In the genomic region with DNA sequence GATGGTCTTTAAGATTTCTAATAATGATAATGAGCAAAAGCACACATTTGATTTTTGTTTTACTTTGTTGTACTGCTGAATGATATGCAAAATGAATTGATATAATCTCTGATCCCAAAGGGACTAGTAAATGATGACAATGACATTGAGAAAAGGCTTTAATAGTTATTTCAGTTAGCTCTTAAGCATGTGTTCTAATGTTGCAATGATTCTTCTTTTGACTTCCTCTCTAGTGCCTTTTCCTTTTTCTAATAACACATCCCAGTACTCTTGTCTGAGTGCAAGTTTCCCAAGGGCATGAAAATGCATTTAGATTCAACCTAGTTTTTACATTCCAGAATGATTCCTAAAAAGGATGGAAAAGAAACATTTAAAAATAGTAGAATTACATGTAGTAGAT, we compare ENCODE assay signal across 23 cellular contexts.
"Had no signal": no experiment of that assay in that cellular context is flagged by ENCODE, and none has a peak within 500 bp of the region (broad histone marks: within the 10 kb centered on the region; RNA-seq: fewer than 3 reads in every experiment).

No MANE protein-coding gene starts in this region.

- H3K36me3 Mint-ChIP-seq: activated naive CD4-positive, alpha-beta T cell treated with anti-CD3 and anti-CD28 coated beads, Interleukin-2, amount 50 U/mL, for 24 hours; mesothelial cell of epicardium; naive thymus-derived CD4-positive, alpha-beta T cell; neural progenitor cell; stimulated activated naive B cell treated with anti-CD40 and anti-IgM and Interleukin-4, amounts not matched to agents 10 μg/mL and 1 μg/mL and 100 μg/mL, for 72 hours; WTC11 had no signal

- H3K9me3 Mint-ChIP-seq: activated CD8-positive, alpha-beta T cell treated with anti-CD3 and anti-CD28 coated beads for 36 hours; activated T-cell treated with anti-CD3 and anti-CD28 coated beads, Interleukin-2, amount 50 U/mL, for 4 hours; activated T-helper 2 cell treated with anti-CD3 and anti-CD28 coated beads, Interferon-gamma antibody, Interleukin-2, Interleukin-4, amounts not matched to agents 10 μg/mL and 5 μg/mL and 100 μg/mL, durations not matched to agents 14 hours and 24 hours and 36 hours; neural progenitor cell; stimulated activated naive B cell treated with anti-CD40 and anti-IgM and Interleukin-4, amounts not matched to agents 10 μg/mL and 1 μg/mL and 100 μg/mL, for 72 hours; WTC11 had no signal

- DNase-seq: activated CD4-positive, alpha-beta T cell treated with anti-CD3 and anti-CD28 coated beads, Interleukin-2, amount 50 U/mL, for 1 hour; activated CD8-positive, alpha-beta T cell treated with anti-CD3 and anti-CD28 coated beads for 36 hours; activated naive CD8-positive, alpha-beta T cell treated with anti-CD3 and anti-CD28 coated beads, Interleukin-2, amount 50 U/mL, for 24 hours; activated T-cell treated with anti-CD3 and anti-CD28 coated beads, Interleukin-2, amount 50 U/mL, for 4 hours; amygdala; caudate nucleus; cortex of kidney; effector memory CD8-positive, alpha-beta T cell; foreskin fibroblast; head of caudate nucleus; hippocampal formation; left cardiac atrium; left ventricle myocardium superior; naive thymus-derived CD4-positive, alpha-beta T cell; occipital lobe; stimulated activated CD4-positive, alpha-beta T cell treated with anti-CD3 and anti-CD28 coated beads, Interleukin-1b, Interleukin-23, amount 100 ng/mL, for 48 hours; stimulated activated naive B cell treated with anti-CD40 and anti-IgM and Interleukin-4, amounts not matched to agents 10 μg/mL and 1 μg/mL and 100 μg/mL, for 72 hours; T1000 had no signal

- ATAC-seq: activated CD8-positive, alpha-beta T cell treated with anti-CD3 and anti-CD28 coated beads for 36 hours; activated naive CD8-positive, alpha-beta T cell treated with anti-CD3 and anti-CD28 coated beads, Interleukin-2, amount 50 U/mL, for 24 hours; activated T-cell treated with anti-CD3 and anti-CD28 coated beads, Interleukin-2, amount 50 U/mL, for 4 hours; effector memory CD8-positive, alpha-beta T cell; left cardiac atrium; left ventricle myocardium superior; naive thymus-derived CD4-positive, alpha-beta T cell; stimulated activated naive B cell treated with anti-CD40 and anti-IgM and Interleukin-4, amounts not matched to agents 10 μg/mL and 1 μg/mL and 100 μg/mL, for 72 hours; WTC11 had no signal

- H3K27me3 Mint-ChIP-seq: activated CD8-positive, alpha-beta T cell treated with anti-CD3 and anti-CD28 coated beads for 36 hours; activated naive CD8-positive, alpha-beta T cell treated with anti-CD3 and anti-CD28 coated beads, Interleukin-2, amount 50 U/mL, for 24 hours; effector memory CD8-positive, alpha-beta T cell; stimulated activated naive B cell treated with anti-CD40 and anti-IgM and Interleukin-4, amounts not matched to agents 10 μg/mL and 1 μg/mL and 100 μg/mL, for 72 hours had no signal

- H3K27ac Mint-ChIP-seq: activated CD8-positive, alpha-beta T cell treated with anti-CD3 and anti-CD28 coated beads for 36 hours; activated naive CD4-positive, alpha-beta T cell treated with anti-CD3 and anti-CD28 coated beads, Interleukin-2, amount 50 U/mL, for 24 hours; activated naive CD8-positive, alpha-beta T cell treated with anti-CD3 and anti-CD28 coated beads, Interleukin-2, amount 50 U/mL, for 24 hours; activated T-helper 2 cell treated with anti-CD3 and anti-CD28 coated beads, Interferon-gamma antibody, Interleukin-2, Interleukin-4, amounts not matched to agents 10 μg/mL and 5 μg/mL and 100 μg/mL, durations not matched to agents 14 hours and 24 hours and 36 hours; effector memory CD8-positive, alpha-beta T cell; mesothelial cell of epicardium; naive thymus-derived CD4-positive, alpha-beta T cell; neural progenitor cell; stimulated activated naive B cell treated with anti-CD40 and anti-IgM and Interleukin-4, amounts not matched to agents 10 μg/mL and 1 μg/mL and 100 μg/mL, for 72 hours; WTC11 had no signal

- H3K4me1 Mint-ChIP-seq: activated naive CD4-positive, alpha-beta T cell treated with anti-CD3 and anti-CD28 coated beads, Interleukin-2, amount 50 U/mL, for 24 hours; activated naive CD8-positive, alpha-beta T cell treated with anti-CD3 and anti-CD28 coated beads, Interleukin-2, amount 50 U/mL, for 24 hours; naive thymus-derived CD4-positive, alpha-beta T cell; neural progenitor cell; stimulated activated naive B cell treated with anti-CD40 and anti-IgM and Interleukin-4, amounts not matched to agents 10 μg/mL and 1 μg/mL and 100 μg/mL, for 72 hours; WTC11 had no signal

- H3K4me3 Mint-ChIP-seq: activated CD8-positive, alpha-beta T cell treated with anti-CD3 and anti-CD28 coated beads for 36 hours; activated naive CD4-positive, alpha-beta T cell treated with anti-CD3 and anti-CD28 coated beads, Interleukin-2, amount 50 U/mL, for 24 hours; activated naive CD8-positive, alpha-beta T cell treated with anti-CD3 and anti-CD28 coated beads, Interleukin-2, amount 50 U/mL, for 24 hours; activated T-cell treated with anti-CD3 and anti-CD28 coated beads, Interleukin-2, amount 50 U/mL, for 4 hours; effector memory CD8-positive, alpha-beta T cell; mesothelial cell of epicardium; naive thymus-derived CD4-positive, alpha-beta T cell; neural progenitor cell; stimulated activated naive B cell treated with anti-CD40 and anti-IgM and Interleukin-4, amounts not matched to agents 10 μg/mL and 1 μg/mL and 100 μg/mL, for 72 hours; WTC11 had no signal
